8 cellular contexts compared by ENCODE assay signal in genomic region chr7:30771859-30772429, GRCh38. TPM values are rescaled to one million over a fixed set of nuclear protein-coding genes. Genes with fewer than 3 reads are reported as not detected.
DNase-seq lines count a peak whose midpoint lies in the region; ATAC-seq and TF ChIP-seq lines count a peak whose summit lies in the region.

No MANE protein-coding gene starts in this region.

- H3K36me3 ChIP-seq in WERI-Rb-1, result no peaks in the 10 kb centered on the region

- peak overlapping the region; percentile 53 for H3K27ac ChIP-seq in WERI-Rb-1

- DNase-seq in T-helper 1 cell (no peak), WERI-Rb-1 (no peak), Right ventricle myocardium superior (no peak), sciatic nerve (ENCODE audit: low spot score) (no peak)
- DNase-seq in stimulated activated naive CD4-positive, alpha-beta T cell (lab: John Stamatoyannopoulos, UW), result no peak

- intact Hi-C loops in Right ventricle myocardium superior (cut with DNase I) (no loop called here), sciatic nerve (cut with DNase I) (no loop called here)

- H3K27me3 ChIP-seq in WERI-Rb-1 (ENCODE audit: insufficient read depth, low read depth, severe bottlenecking), result no peaks in the 10 kb centered on the region

- no peak for TF ChIP-seq CTCF in WERI-Rb-1 (IDR thresholded peaks at IDR 0.05; ENCODE audit: low read depth, low read length)

- peak overlapping the region; percentile 89 for H3K4me3 Mint-ChIP-seq in T-helper 1 cell treated with Interleukin-12 subunit alpha and Interleukin-12 subunit beta and Interleukin-4 antibody, amounts not matched to agents 30 μg/mL and 1 μg/mL, for 36 hours

- H3K4me3 ChIP-seq in WERI-Rb-1 (ENCODE audit: low read depth, low read length), result peak overlapping the region; percentile 65

- peaks cover 11% of the 10 kb centered on the region for H3K27me3 Mint-ChIP-seq in T-helper 1 cell treated with Interleukin-12 subunit alpha and Interleukin-12 subunit beta and Interleukin-4 antibody, amounts not matched to agents 30 μg/mL and 1 μg/mL, for 36 hours (ENCODE audit: low read depth)

- H3K9me3 Mint-ChIP-seq in T-helper 1 cell treated with Interleukin-12 subunit alpha and Interleukin-12 subunit beta and Interleukin-4 antibody, amounts not matched to agents 30 μg/mL and 1 μg/mL, for 36 hours, result no peaks in the 10 kb centered on the region

- H3K9me3 ChIP-seq in WERI-Rb-1 (ENCODE audit: severe bottlenecking), result no peaks in the 10 kb centered on the region

- no peaks in the 10 kb centered on the region for H3K36me3 Mint-ChIP-seq in T-helper 1 cell treated with Interleukin-12 subunit alpha and Interleukin-12 subunit beta and Interleukin-4 antibody, amounts not matched to agents 30 μg/mL and 1 μg/mL, for 36 hours (ENCODE audit: low read depth)

- peaks cover 5% of the 10 kb centered on the region for H3K4me1 Mint-ChIP-seq in T-helper 1 cell treated with Interleukin-12 subunit alpha and Interleukin-12 subunit beta and Interleukin-4 antibody, amounts not matched to agents 30 μg/mL and 1 μg/mL, for 36 hours (ENCODE audit: low read depth)

- H3K27ac Mint-ChIP-seq in T-helper 1 cell treated with Interleukin-12 subunit alpha and Interleukin-12 subunit beta and Interleukin-4 antibody, amounts not matched to agents 30 μg/mL and 1 μg/mL, for 36 hours, result peak overlapping the region; percentile 72

- ATAC-seq in HG02840 (IDR thresholded peaks at IDR 0.05; ENCODE audit: low FRiP score, unreplicated experiment) (peak; percentile 34), Right ventricle myocardium superior (ENCODE audit: poor library complexity) (peak; percentile 15), sciatic nerve (peak; percentile 6), HG02798 (IDR thresholded peaks at IDR 0.05; ENCODE audit: poor library complexity, unreplicated experiment) (no peak)

RNA-seq across cellular contexts. Expression of gene MINDY4, which starts 0.7 kb away (rescaled TPM):
- total RNA-seq in Right ventricle myocardium superior (2.8 TPM), sciatic nerve (15.6 TPM)

RNA-seq across cellular contexts. Expression of gene INMT, which starts 20.0 kb away (rescaled TPM):
- 40.4 TPM for total RNA-seq in Right ventricle myocardium superior
- 131 TPM for total RNA-seq in sciatic nerve
